In genomic region chr2:70887550-70888229, GRCh38 we compare ENCODE assay signal across 8 cellular contexts. TPM values are rescaled to one million over a fixed set of nuclear protein-coding genes. Genes with fewer than 3 reads are reported as not detected.
DNase-seq lines count a peak whose midpoint lies in the region; ATAC-seq and TF ChIP-seq lines count a peak whose summit lies in the region.

No MANE protein-coding gene starts in this region.

- H3K9me3 ChIP-seq in RWPE2 (ENCODE audit: severe bottlenecking) (no peaks in the 10 kb centered on the region), prostate gland (no peaks in the 10 kb centered on the region)

- H3K27ac Mint-ChIP-seq in activated CD4-positive, alpha-beta T cell treated with anti-CD3 and anti-CD28 coated beads, Interleukin-2, amount 10 ng/mL, durations not matched to agents 7 days and 5 days = peak overlapping the region; percentile 62

- H3K27ac ChIP-seq in RWPE2 (ENCODE audit: poor library complexity, severe bottlenecking) = no peak overlapping the region
- H3K27ac ChIP-seq in prostate gland = no peak overlapping the region

- CTCF ChIA-PET in activated CD4-positive, alpha-beta T cell treated with anti-CD3 and anti-CD28 coated beads, Interleukin-2, amount 10 ng/mL, durations not matched to agents 7 days and 5 days (lab: Charles Lee) = interaction anchor here (0.7 to 1.0 kb wide), 3 partner anchors 14 to 469 kb away, joined by 3 read pairs; no protein-coding TSS in a partner anchor

- H3K4me1 ChIP-seq in RWPE2 (ENCODE audit: insufficient read depth, poor library complexity, severe bottlenecking) = no peaks in the 10 kb centered on the region
- H3K4me1 ChIP-seq in prostate gland (replicated peaks) = no peaks in the 10 kb centered on the region

- H3K4me1 Mint-ChIP-seq in activated CD4-positive, alpha-beta T cell treated with anti-CD3 and anti-CD28 coated beads, Interleukin-2, amount 10 ng/mL, durations not matched to agents 7 days and 5 days = peaks cover 29% of the 10 kb centered on the region

- no peak for TF ChIP-seq POLR2A in prostate gland (IDR thresholded peaks at IDR 0.05)

- H3K36me3 ChIP-seq in RWPE2 (ENCODE audit: low read depth) = no peaks in the 10 kb centered on the region
- no peaks in the 10 kb centered on the region for H3K36me3 ChIP-seq in prostate gland

- H3K36me3 Mint-ChIP-seq in activated CD4-positive, alpha-beta T cell treated with anti-CD3 and anti-CD28 coated beads, Interleukin-2, amount 10 ng/mL, durations not matched to agents 7 days and 5 days (ENCODE audit: low read depth) = peaks cover 7% of the 10 kb centered on the region

- no peaks in the 10 kb centered on the region for H3K9me3 Mint-ChIP-seq in activated CD4-positive, alpha-beta T cell treated with anti-CD3 and anti-CD28 coated beads, Interleukin-2, amount 10 ng/mL, durations not matched to agents 7 days and 5 days

- intact Hi-C loops in prostate gland (cut with DNase I) = no loop called here

- DNase-seq in activated CD4-positive, alpha-beta T cell treated with anti-CD3 and anti-CD28 coated beads, Interleukin-2, amount 10 ng/mL, durations not matched to agents 7 days and 5 days = peak; percentile 19
- DNase-seq in activated CD4-positive, alpha-beta T cell treated with anti-CD3 and anti-CD28 coated beads, Interleukin-2, amount 50 U/mL, for 4 hours = no peak
- DNase-seq in RWPE2 (ENCODE audit: low spot score) (no peak), germinal center (ENCODE audit: low spot score) (peak; percentile 57), prostate gland (ENCODE audit: low spot score) (no peak)

- peak overlapping the region; percentile 58 for H3K4me3 Mint-ChIP-seq in activated CD4-positive, alpha-beta T cell treated with anti-CD3 and anti-CD28 coated beads, Interleukin-2, amount 10 ng/mL, durations not matched to agents 7 days and 5 days

- ATAC-seq in RWPE2 (ENCODE audit: low read depth) (peak; percentile 36; the same call in 2 of the 3 replicates), GM21786 (IDR thresholded peaks at IDR 0.05; ENCODE audit: unreplicated experiment) (no peak), GM21717 (IDR thresholded peaks at IDR 0.05; ENCODE audit: unreplicated experiment) (no peak), GM19467 (IDR thresholded peaks at IDR 0.05; ENCODE audit: unreplicated experiment) (no peak)

- 5% methylated on average over 56 of the region's 56 CpGs for WGBS in prostate gland

- peaks cover 92% of the 10 kb centered on the region for H3K27me3 Mint-ChIP-seq in activated CD4-positive, alpha-beta T cell treated with anti-CD3 and anti-CD28 coated beads, Interleukin-2, amount 10 ng/mL, durations not matched to agents 7 days and 5 days

- TF ChIP-seq CTCF in RWPE2 (IDR thresholded peaks at IDR 0.05; ENCODE audit: poor library complexity, severe bottlenecking) (no peak), prostate gland (IDR thresholded peaks at IDR 0.05) (no peak)

- POLR2A ChIA-PET in activated CD4-positive, alpha-beta T cell treated with anti-CD3 and anti-CD28 coated beads, Interleukin-2, amount 10 ng/mL, durations not matched to agents 7 days and 5 days (lab: Charles Lee) = no interaction called here

- peaks cover 91% of the 10 kb centered on the region for H3K27me3 ChIP-seq in RWPE2 (ENCODE audit: insufficient read depth, poor library complexity, severe bottlenecking)
- H3K27me3 ChIP-seq in prostate gland (replicated peaks; ENCODE audit: insufficient read depth) = peaks cover 63% of the 10 kb centered on the region

- H3K4me3 ChIP-seq in RWPE2 (ENCODE audit: severe bottlenecking) (peak overlapping the region; percentile 25), prostate gland (peak overlapping the region; percentile 4 to 24)

RNA-seq across cellular contexts. Expression of gene VAX2, which starts 12.7 kb away (rescaled TPM):
- not detected for total RNA-seq in activated CD4-positive, alpha-beta T cell treated with anti-CD3 and anti-CD28 coated beads, Interleukin-2, amount 10 ng/mL, durations not matched to agents 7 days and 5 days
- total RNA-seq in prostate gland = under 1 TPM; 0.18 to 0.97 TPM

RNA-seq across cellular contexts. Expression of gene ATP6V1B1, which starts 48.0 kb away (rescaled TPM):
- not detected for total RNA-seq in activated CD4-positive, alpha-beta T cell treated with anti-CD3 and anti-CD28 coated beads, Interleukin-2, amount 10 ng/mL, durations not matched to agents 7 days and 5 days
- 1 to 10 TPM in 1 of 2 donors, not detected in 1; 1.2 TPM for total RNA-seq in prostate gland

RNA-seq across cellular contexts. Expression of gene CD207, which starts 52.1 kb away (rescaled TPM):
- total RNA-seq in activated CD4-positive, alpha-beta T cell treated with anti-CD3 and anti-CD28 coated beads, Interleukin-2, amount 10 ng/mL, durations not matched to agents 7 days and 5 days = not detected
- under 1 TPM; 0.23 to 0.28 TPM for total RNA-seq in prostate gland

Comparison
In these comparisons a context has a peak if more than half of its experiments do, and no peak if none do; other contexts are left out.
1. DNase-seq: peak in activated CD4-positive, alpha-beta T cell treated with anti-CD3 and anti-CD28 coated beads, Interleukin-2, amount 10 ng/mL, durations not matched to agents 7 days and 5 days (single experiment) and germinal center (single experiment); none in activated CD4-positive, alpha-beta T cell treated with anti-CD3 and anti-CD28 coated beads, Interleukin-2, amount 50 U/mL, for 4 hours (0 of 2), RWPE2 (single experiment) and prostate gland (single experiment).